23 cellular contexts compared by ENCODE assay signal in genomic region chr10:59779656-59780521, GRCh38. TPM values are rescaled to one million over a fixed set of nuclear protein-coding genes. Genes with fewer than 3 reads are reported as not detected.
A peak's percentile ranks its signal among the peaks of the same experiment; 100 is the strongest.
DNase-seq lines count a peak whose midpoint lies in the region; ATAC-seq lines count a peak whose summit lies in the region.
"Had no signal": no experiment of that assay in that cellular context is flagged by ENCODE, and none has a peak within 500 bp of the region (broad histone marks: within the 10 kb centered on the region; RNA-seq: fewer than 3 reads in every experiment).

No MANE protein-coding gene starts in this region.

- H3K36me3 ChIP-seq in MG63, result no peaks in the 10 kb centered on the region
- no peaks in the 10 kb centered on the region for H3K36me3 ChIP-seq in neuronal stem cell (replicated peaks in 1 of 2; ENCODE audit: control insufficient read depth in 2 of 2, insufficient read depth in 2 of 2, low read length in 2 of 2)
- H3K36me3 ChIP-seq: neural progenitor cell, thoracic aorta had no signal

- H4K8ac ChIP-seq in neuronal stem cell (ENCODE audit: low read depth, low read length), result no peak overlapping the region

- no peak overlapping the region for H2BK5ac ChIP-seq in neuronal stem cell (ENCODE audit: low read length)

- intact Hi-C loops in left cardiac atrium (cut with DNase I), result no loop called here

- no peaks in the 10 kb centered on the region for H3K79me1 ChIP-seq in neuronal stem cell (ENCODE audit: low read depth, low read length)

- H2AFZ ChIP-seq in neuronal stem cell (ENCODE audit: low read length), result peak overlapping the region; percentile 55
- H2AFZ ChIP-seq: neural progenitor cell had no signal

- H2AK5ac ChIP-seq in neuronal stem cell (ENCODE audit: low read depth, low read length), result no peak overlapping the region

- H3K4ac ChIP-seq in neuronal stem cell (ENCODE audit: low read length), result no peak overlapping the region

- H2BK15ac ChIP-seq in neuronal stem cell (ENCODE audit: low read length), result no peak overlapping the region

- H3K9me3 ChIP-seq in MG63 (no peaks in the 10 kb centered on the region), neuronal stem cell (replicated peaks in 1 of 2; ENCODE audit: control insufficient read depth in 2 of 2, insufficient read depth in 1 of 2, low read depth in 1 of 2, low read length in 2 of 2) (no peaks in the 10 kb centered on the region)
- H3K9me3 ChIP-seq: thoracic aorta had no signal

- no peak overlapping the region for H3K14ac ChIP-seq in neuronal stem cell (ENCODE audit: low read length)

- H2BK12ac ChIP-seq in neuronal stem cell (ENCODE audit: low read length), result no peak overlapping the region

- H3K27me3 ChIP-seq in MG63 (no peaks in the 10 kb centered on the region), neuronal stem cell (ENCODE audit: control insufficient read depth in 3 of 3, insufficient read depth in 3 of 3, low read depth in 1 of 3, low read length in 3 of 3) (no peaks in the 10 kb centered on the region)
- H3K27me3 ChIP-seq: neural progenitor cell had no signal

- WGBS in neuronal stem cell (ENCODE audit: extremely low coverage in 2 of 2, insufficient read length in 2 of 2, insufficient replicate concordance in 1 of 2), 2 donors, result no CpG with 5 or more reads among the region's 9 CpGs

- H3K4me3 ChIP-seq in MG63 (no peak overlapping the region), neuronal stem cell (ENCODE audit: low read length in 2 of 2) (no peak overlapping the region)
- H3K4me3 ChIP-seq: GM12878, neural progenitor cell, thoracic aorta had no signal

- ATAC-seq in left cardiac atrium (peak; percentile 30 to 94), HG03571 (IDR thresholded peaks at IDR 0.05; ENCODE audit: unreplicated experiment) (no peak), GM19397 (IDR thresholded peaks at IDR 0.05; ENCODE audit: unreplicated experiment) (no peak)
- ATAC-seq: GM12878 had no signal

- H3K4me2 ChIP-seq in neuronal stem cell (ENCODE audit: insufficient read depth, low read length, poor library complexity, severe bottlenecking), result no peak overlapping the region
- H3K4me2 ChIP-seq: neural progenitor cell had no signal

- H3K27ac ChIP-seq in neuronal stem cell (replicated peaks; ENCODE audit: low read length), result no peak overlapping the region
- H3K27ac ChIP-seq: C4-2B, HL-60, neural progenitor cell, RWPE1, thoracic aorta had no signal

- no peak overlapping the region for H3K9ac ChIP-seq in neuronal stem cell (ENCODE audit: low read depth, low read length, poor library complexity)
- H3K9ac ChIP-seq: neural progenitor cell had no signal

- peaks cover 0 to 2% of the 10 kb centered on the region in 2 donors for H3K4me1 ChIP-seq in neuronal stem cell (ENCODE audit: control insufficient read depth in 2 of 2, insufficient read depth in 1 of 2, low read depth in 1 of 2, low read length in 2 of 2)
- H3K4me1 ChIP-seq: neural progenitor cell had no signal

- no peak overlapping the region for H2BK120ac ChIP-seq in neuronal stem cell (ENCODE audit: low read depth, low read length)

- DNase-seq in D341Med (ENCODE audit: low spot score) (peak; percentile 56), MG63 (peak; percentile 13), left cardiac atrium (no peak), neuronal stem cell (ENCODE audit: low spot score) (no peak), NCI-H1930 (lab: John Stamatoyannopoulos, UW) (no peak)
- DNase-seq: activated CD4-positive, alpha-beta T cell treated with anti-CD3 and anti-CD28 coated beads, Interleukin-2, amount 10 ng/mL, durations not matched to agents 7 days and 5 days; aorta; head of caudate nucleus; NCI-H1105; NCI-H2029; NCI-H345; NCI-H748 treated with DMSO at 0.1 percent for 48 hours had no signal

- no peak overlapping the region for H3K18ac ChIP-seq in neuronal stem cell (ENCODE audit: low read length)

- H4K91ac ChIP-seq in neuronal stem cell (ENCODE audit: low read depth, low read length, poor library complexity), result no peak overlapping the region

- no peak overlapping the region for H3K23ac ChIP-seq in neuronal stem cell (ENCODE audit: low read depth, low read length, poor library complexity)

RNA-seq across cellular contexts. Expression of gene MRLN, which starts 26.6 kb away (rescaled TPM):
- total RNA-seq in MG63 (2014; rRNA removed; shearing (Covaris generic); ENCODE audit: low replicate concordance), result not detected in 2 replicates
- total RNA-seq in left cardiac atrium, result not detected
- 0.14 TPM for polyA plus RNA-seq in neuronal stem cell (2013, experiment 1 of 2)
- polyA plus RNA-seq in neuronal stem cell (2013, experiment 2 of 2), result not detected
- total RNA-seq: activated CD4-positive, alpha-beta T cell treated with anti-CD3 and anti-CD28 coated beads, Interleukin-2, amount 10 ng/mL, durations not matched to agents 7 days and 5 days; activated naive CD4-positive, alpha-beta T cell treated with anti-CD3 and anti-CD28 coated beads, Interleukin-2, amount 50 U/mL, for 72 hours; GM12878; liver; thoracic aorta had no signal
- polyA plus RNA-seq: AG04450, aorta, liver had no signal

Comparison
In these comparisons a context has a peak if more than half of its experiments do, and no peak if none do; other contexts are left out.
1. DNase-seq: peak in D341Med (single experiment) and MG63 (single experiment); none in left cardiac atrium (single experiment), neuronal stem cell (single experiment) and NCI-H1930 (0 of 2).
2. ATAC-seq: peak in left cardiac atrium (2 of 2); none in HG03571 (single experiment) and GM19397 (single experiment).